In genomic region chr12:122099280-122099749, GRCh38 we compare ENCODE assay signal across 9 cellular contexts. TPM values are rescaled to one million over a fixed set of nuclear protein-coding genes. Genes with fewer than 3 reads are reported as not detected.
DNase-seq lines count a peak whose midpoint lies in the region; ATAC-seq and TF ChIP-seq lines count a peak whose summit lies in the region.
"Had no signal": no experiment of that assay in that cellular context is flagged by ENCODE, and none has a peak within 500 bp of the region (broad histone marks: within the 10 kb centered on the region; RNA-seq: fewer than 3 reads in every experiment).

No MANE protein-coding gene starts in this region.

- no peak for TF ChIP-seq POLR2A in testis (IDR thresholded peaks at IDR 0.05)

- no peaks in the 10 kb centered on the region for H3K27me3 Mint-ChIP-seq in activated CD8-positive, alpha-beta memory T cell treated with anti-CD3 and anti-CD28 coated beads, Interleukin-2, amount 10 ng/mL, durations not matched to agents 7 days and 5 days
- H3K27me3 Mint-ChIP-seq in activated T-helper 1 cell treated with anti-CD3 and anti-CD28 coated beads, Interleukin-12 subunit alpha, Interleukin-12 subunit beta, Interleukin-2, Interleukin-4 antibody, amounts not matched to agents 30 ng/mL and 10 ng/mL and 1 ng/mL, durations not matched to agents 14 hours and 24 hours and 36 hours (ENCODE audit: insufficient read depth) = no peaks in the 10 kb centered on the region

- no peak for DNase-seq in activated CD8-positive, alpha-beta memory T cell treated with anti-CD3 and anti-CD28 coated beads, Interleukin-2, amount 10 ng/mL, durations not matched to agents 7 days and 5 days
- DNase-seq in activated CD8-positive, alpha-beta memory T cell treated with anti-CD3 and anti-CD28 coated beads for 24 hours = no peak
- DNase-seq in activated T-helper 1 cell treated with anti-CD3 and anti-CD28 coated beads, Interleukin-12 subunit alpha, Interleukin-12 subunit beta, Interleukin-2, Interleukin-4 antibody, amounts not matched to agents 30 ng/mL and 10 ng/mL and 1 ng/mL, durations not matched to agents 14 hours and 24 hours and 36 hours (ENCODE audit: low spot score) = no peak
- DNase-seq in lower lobe of right lung (no peak), testis (no peak), foreskin melanocyte (no peak), NCI-H774 (lab: John Stamatoyannopoulos, UW) (no peak)
- DNase-seq in stimulated activated CD4-positive, alpha-beta T cell treated with anti-CD3 and anti-CD28 coated beads, Interleukin-1b, Interleukin-23, amount 100 ng/mL, for 48 hours = no peak
- DNase-seq: NCI-H1436 treated with DMSO at 0.1 percent for 48 hours had no signal

- WGBS in testis, 2 donors = 90 to 95% methylated on average over 6 of the region's 6 CpGs

- H3K9me3 Mint-ChIP-seq in activated CD8-positive, alpha-beta memory T cell treated with anti-CD3 and anti-CD28 coated beads, Interleukin-2, amount 10 ng/mL, durations not matched to agents 7 days and 5 days (ENCODE audit: low read depth) = no peaks in the 10 kb centered on the region
- H3K9me3 Mint-ChIP-seq in activated T-helper 1 cell treated with anti-CD3 and anti-CD28 coated beads, Interleukin-12 subunit alpha, Interleukin-12 subunit beta, Interleukin-2, Interleukin-4 antibody, amounts not matched to agents 30 ng/mL and 10 ng/mL and 1 ng/mL, durations not matched to agents 14 hours and 24 hours and 36 hours = no peaks in the 10 kb centered on the region

- H3K4me1 Mint-ChIP-seq in activated CD8-positive, alpha-beta memory T cell treated with anti-CD3 and anti-CD28 coated beads, Interleukin-2, amount 10 ng/mL, durations not matched to agents 7 days and 5 days = peaks cover 44% of the 10 kb centered on the region
- peaks cover 49% of the 10 kb centered on the region for H3K4me1 Mint-ChIP-seq in activated T-helper 1 cell treated with anti-CD3 and anti-CD28 coated beads, Interleukin-12 subunit alpha, Interleukin-12 subunit beta, Interleukin-2, Interleukin-4 antibody, amounts not matched to agents 30 ng/mL and 10 ng/mL and 1 ng/mL, durations not matched to agents 14 hours and 24 hours and 36 hours (ENCODE audit: low read depth)

- H3K36me3 ChIP-seq in lower lobe of right lung (no peaks in the 10 kb centered on the region), testis (ENCODE audit: low read depth, missing control alignments) (no peaks in the 10 kb centered on the region)

- peaks cover 4% of the 10 kb centered on the region for H3K36me3 Mint-ChIP-seq in activated CD8-positive, alpha-beta memory T cell treated with anti-CD3 and anti-CD28 coated beads, Interleukin-2, amount 10 ng/mL, durations not matched to agents 7 days and 5 days
- peaks cover 9% of the 10 kb centered on the region for H3K36me3 Mint-ChIP-seq in activated T-helper 1 cell treated with anti-CD3 and anti-CD28 coated beads, Interleukin-12 subunit alpha, Interleukin-12 subunit beta, Interleukin-2, Interleukin-4 antibody, amounts not matched to agents 30 ng/mL and 10 ng/mL and 1 ng/mL, durations not matched to agents 14 hours and 24 hours and 36 hours (ENCODE audit: low read depth)

- TF ChIP-seq CTCF in lower lobe of right lung (IDR thresholded peaks at IDR 0.05) (no peak), testis (IDR thresholded peaks at IDR 0.05) (no peak)

- peak overlapping the region; percentile 75 for H3K27ac Mint-ChIP-seq in activated CD8-positive, alpha-beta memory T cell treated with anti-CD3 and anti-CD28 coated beads, Interleukin-2, amount 10 ng/mL, durations not matched to agents 7 days and 5 days
- H3K27ac Mint-ChIP-seq in activated T-helper 1 cell treated with anti-CD3 and anti-CD28 coated beads, Interleukin-12 subunit alpha, Interleukin-12 subunit beta, Interleukin-2, Interleukin-4 antibody, amounts not matched to agents 30 ng/mL and 10 ng/mL and 1 ng/mL, durations not matched to agents 14 hours and 24 hours and 36 hours = peak overlapping the region; percentile 58

- no peaks in the 10 kb centered on the region for H3K9me3 ChIP-seq in lower lobe of right lung
- no peaks in the 10 kb centered on the region for H3K9me3 ChIP-seq in testis

- H3K4me3 Mint-ChIP-seq in activated CD8-positive, alpha-beta memory T cell treated with anti-CD3 and anti-CD28 coated beads, Interleukin-2, amount 10 ng/mL, durations not matched to agents 7 days and 5 days = no peak overlapping the region
- H3K4me3 Mint-ChIP-seq in activated T-helper 1 cell treated with anti-CD3 and anti-CD28 coated beads, Interleukin-12 subunit alpha, Interleukin-12 subunit beta, Interleukin-2, Interleukin-4 antibody, amounts not matched to agents 30 ng/mL and 10 ng/mL and 1 ng/mL, durations not matched to agents 14 hours and 24 hours and 36 hours = no peak overlapping the region

- H3K27ac ChIP-seq in lower lobe of right lung (peak overlapping the region; percentile 79), testis (peak overlapping the region; percentile 69 to 72)

- H3K4me1 ChIP-seq in lower lobe of right lung (peaks cover 61% of the 10 kb centered on the region), testis (peaks cover 49% of the 10 kb centered on the region)

- intact Hi-C loops in activated T-helper 1 cell treated with anti-CD3 and anti-CD28 coated beads, Interleukin-12 subunit alpha, Interleukin-12 subunit beta, Interleukin-2, Interleukin-4 antibody, amounts not matched to agents 30 ng/mL and 10 ng/mL and 1 ng/mL, durations not matched to agents 14 hours and 24 hours and 36 hours (cut with micrococcal nuclease) = loop anchor here (2.0 kb wide), 1 partner anchor 17 kb away; no protein-coding TSS in a partner anchor
- intact Hi-C loops in lower lobe of right lung (cut with DNase I) = no loop called here
- intact Hi-C loops in testis (cut with DNase I; ENCODE audit: low total_unique reads) = no loop called here

- ATAC-seq in activated CD8-positive, alpha-beta memory T cell treated with anti-CD3 and anti-CD28 coated beads, Interleukin-2, amount 10 ng/mL, durations not matched to agents 7 days and 5 days = no peak
- no peak for ATAC-seq in lower lobe of right lung

- no peaks in the 10 kb centered on the region for H3K27me3 ChIP-seq in lower lobe of right lung (ENCODE audit: low read depth)
- H3K27me3 ChIP-seq in testis = no peaks in the 10 kb centered on the region

- CTCF ChIA-PET in activated CD8-positive, alpha-beta memory T cell treated with anti-CD3 and anti-CD28 coated beads, Interleukin-2, amount 10 ng/mL, durations not matched to agents 7 days and 5 days (lab: Charles Lee) = interaction anchor here (0.9 to 3.6 kb wide), 6 partner anchors 9 to 76 kb away, joined by 3 to 18 read pairs (median 4); no protein-coding TSS in a partner anchor

- H3K4me3 ChIP-seq in lower lobe of right lung (no peak overlapping the region), testis (no peak overlapping the region)

RNA-seq across cellular contexts. Expression of gene MLXIP, which starts 20.8 kb away (rescaled TPM):
- total RNA-seq in activated CD8-positive, alpha-beta memory T cell treated with anti-CD3 and anti-CD28 coated beads, Interleukin-2, amount 10 ng/mL, durations not matched to agents 7 days and 5 days = 10 to 100 TPM; 36.1 to 36.4 TPM
- 59.0 and 62.1 TPM in 2 replicates for total RNA-seq in activated T-helper 1 cell treated with anti-CD3 and anti-CD28 coated beads, Interleukin-12 subunit alpha, Interleukin-12 subunit beta, Interleukin-2, Interleukin-4 antibody, amounts not matched to agents 30 ng/mL and 10 ng/mL and 1 ng/mL, durations not matched to agents 14 hours and 24 hours and 36 hours
- 55.9 TPM for total RNA-seq in lower lobe of right lung
- 10 to 100 TPM; 61.2 to 67.9 TPM for total RNA-seq in testis
- polyA plus RNA-seq in testis (ENCODE audit: insufficient read depth, low read depth, low replicate concordance) = 39.9 TPM
